In the genomic region with DNA sequence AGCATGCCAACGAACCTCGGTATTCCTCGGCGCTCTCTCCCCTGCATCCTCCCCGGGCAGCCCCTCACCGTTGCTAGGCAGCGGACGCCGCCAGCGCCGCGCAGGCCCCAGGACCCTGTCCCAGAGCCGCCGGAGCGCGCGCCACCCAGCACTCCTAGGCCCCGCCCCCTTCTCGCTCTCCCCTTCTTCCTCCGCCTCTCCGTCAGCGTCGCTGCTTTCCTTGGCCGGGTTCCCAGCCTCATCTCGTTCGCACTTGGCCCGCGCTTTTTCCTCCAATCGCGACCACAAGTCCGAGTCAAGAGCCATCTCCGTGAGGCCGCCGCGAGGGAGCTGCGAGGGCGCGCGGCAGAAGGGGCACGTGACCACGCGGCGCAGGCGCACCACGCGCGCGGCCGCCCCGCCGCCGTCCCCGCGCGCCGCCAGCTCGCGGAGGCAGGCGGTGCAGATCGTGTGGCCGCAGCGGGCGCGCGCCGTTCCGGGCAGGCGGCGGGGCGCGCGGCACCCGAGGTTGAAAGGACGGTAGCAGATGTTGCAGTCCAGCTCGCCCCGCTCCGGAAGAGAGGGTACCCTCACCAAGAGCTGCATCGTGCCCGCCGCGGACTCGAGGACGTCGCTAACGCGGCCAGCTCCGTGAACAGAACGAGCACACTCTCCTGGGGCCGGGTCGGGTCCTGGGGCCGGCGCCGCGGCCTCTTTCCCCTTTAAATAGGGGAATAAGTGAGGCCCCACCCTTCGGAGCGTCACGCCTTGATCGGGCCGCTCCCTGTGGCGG, we compare ENCODE assay signal across 8 cellular contexts. TPM values are rescaled to one million over a fixed set of nuclear protein-coding genes. Genes with fewer than 3 reads are reported as not detected.
DNase-seq lines count a peak whose midpoint lies in the region; ATAC-seq and TF ChIP-seq lines count a peak whose summit lies in the region.

A gene (minus strand): TSS at position 679 of the 772 bp plus-strand sequence. CDS start 94 bp downstream, at position 585.

- peak; percentile 84 for ATAC-seq in HG02759 (IDR thresholded peaks at IDR 0.05; ENCODE audit: unreplicated experiment)
- peak; percentile 84 to 92 (median 90) for ATAC-seq in heart left ventricle

- intact Hi-C loops in heart left ventricle (cut with DNase I) (loop anchor here in 4 of 10 donors (1.0 to 10.0 kb wide), 5 partner anchors 27 to 139 kb away; a partner anchor contains a TSS), posterior cingulate gyrus (cut with DNase I) (loop anchor here (1.0 kb wide), 2 partner anchors 17 to 58 kb away; a partner anchor contains a TSS)

- peak within 1 kb of the TSS; percentile 86 for H3K27ac Mint-ChIP-seq in type B pancreatic cell

- H3K36me3 Mint-ChIP-seq in type B pancreatic cell = peaks cover 11% of the 10 kb centered on the region

- no peaks in the 10 kb centered on the region for H3K9me3 Mint-ChIP-seq in type B pancreatic cell

- H3K36me3 ChIP-seq in heart left ventricle = peaks cover 0 to 14% (median 9%) of the 10 kb centered on the region in 9 donors

- TF ChIP-seq CTCF in heart left ventricle (IDR thresholded peaks at IDR 0.05) (peak in 1 of 12 donors; percentile 13), type B pancreatic cell (conservative IDR thresholded peaks at IDR 0.05) (no peak)

- H3K9me3 ChIP-seq in heart left ventricle = no peaks in the 10 kb centered on the region

- DNase-seq in NCI-H1436 (lab: John Stamatoyannopoulos, UW) (peak; percentile 96), SW480 (ENCODE audit: low spot score) (peak; percentile 90), heart left ventricle (peak; percentile 92 to 94 (median 92)), posterior cingulate gyrus (peak; percentile 77 to 97 (median 83)), type B pancreatic cell (ENCODE audit: extremely low spot score, unreplicated experiment) (peak; percentile 92)

- H3K27ac ChIP-seq in adipose tissue (ENCODE audit: low read depth, low read length) = peak within 1 kb of the TSS; percentile 39
- peak within 1 kb of the TSS; percentile 85 to 98 (median 95) for H3K27ac ChIP-seq in heart left ventricle

- H3K27me3 ChIP-seq in heart left ventricle = no peaks in the 10 kb centered on the region

- H3K4me3 ChIP-seq in GM08714 (ENCODE audit: low read length) (peak within 1 kb of the TSS; percentile 41; the same call in 1 of the 2 replicates), heart left ventricle (peak within 1 kb of the TSS; percentile 37 to 83 (median 63))

- peak within 1 kb of the TSS; percentile 92 for H3K4me3 Mint-ChIP-seq in type B pancreatic cell

- peak in 1 of 2 donors; percentile 30 for TF ChIP-seq POLR2A in heart left ventricle (IDR thresholded peaks at IDR 0.05)

- peaks cover 5% of the 10 kb centered on the region for H3K27me3 Mint-ChIP-seq in type B pancreatic cell

- 0 to 1% (median 0%) methylated on average over 95 to 100 of the region's 100 CpGs for WGBS in adipose tissue, 3 donors
- 0 to 1% (median 1%) methylated on average over 46 to 100 of the region's 100 CpGs for WGBS in heart left ventricle, 4 donors

- peaks cover 0 to 32% (median 25%) of the 10 kb centered on the region in 12 donors for H3K4me1 ChIP-seq in heart left ventricle

- peaks cover 24% of the 10 kb centered on the region for H3K4me1 Mint-ChIP-seq in type B pancreatic cell (ENCODE audit: unreplicated experiment)

RNA-seq across cellular contexts. Expression of the gene that starts here (rescaled TPM):
- polyA plus RNA-seq in adipose tissue (1 to 10 TPM; 1.9 to 2.2 (median 2.0) TPM), heart left ventricle (under 1 TPM; 0.79 to 0.88 TPM)
- total RNA-seq in heart left ventricle (1 to 10 TPM in 5 of 9 donors, under 1 TPM in 4; 0.51 to 4.9 (median 1.1) TPM), type B pancreatic cell (ENCODE audit: low replicate concordance) (3.3 and 3.8 TPM in 2 replicates)

Comparison
In these comparisons a context has a peak if more than half of its experiments do, and no peak if none do; other contexts are left out.
1. Peak in every context shown above with its lines: DNase-seq, ATAC-seq, H3K4me3 ChIP-seq and H3K27ac ChIP-seq.